Comparison of ENCODE assay signal across 17 cellular contexts in genomic region chr17:75238020-75238580, GRCh38. TPM values are rescaled to one million over a fixed set of nuclear protein-coding genes. Genes with fewer than 3 reads are reported as not detected.
DNase-seq lines count a peak whose midpoint lies in the region; ATAC-seq and TF ChIP-seq lines count a peak whose summit lies in the region.
"Had no signal": no experiment of that assay in that cellular context is flagged by ENCODE, and none has a peak within 500 bp of the region (broad histone marks: within the 10 kb centered on the region; RNA-seq: fewer than 3 reads in every experiment).

No MANE protein-coding gene starts in this region.

- POLR2A ChIA-PET in CD4-positive, alpha-beta memory T cell (lab: Charles Lee; ENCODE audit: partially characterized antibody) = interaction anchor here (1.0 to 8.6 kb wide), 3 partner anchors 23 to 124 kb away, joined by 5 to 62 read pairs (median 12); partner anchors contain the start of genes GGA3, MIF4GD and MRPS7

- no peak overlapping the region for H3K4me3 Mint-ChIP-seq in CD4-positive, alpha-beta memory T cell
- H3K4me3 Mint-ChIP-seq: activated CD4-positive, alpha-beta T cell treated with anti-CD3 and anti-CD28 coated beads for 36 hours; brain had no signal

- peaks cover 36 to 70% of the 10 kb centered on the region in 2 donors for H3K36me3 Mint-ChIP-seq in CD4-positive, alpha-beta memory T cell

- H3K27ac ChIP-seq in CD4-positive, alpha-beta memory T cell (ENCODE audit: low read depth, low read length) = no peak overlapping the region
- H3K27ac ChIP-seq in WERI-Rb-1 (0 out of 2 replicates have a peak overlapping the region, but pooled peaks have one; percentile 22), right cardiac atrium (ENCODE audit: low read length) (peak overlapping the region; percentile 16)
- H3K27ac ChIP-seq: SK-N-MC, tibial artery had no signal

- intact Hi-C loops in CD4-positive, alpha-beta memory T cell (cut with micrococcal nuclease) = loop anchor here (1.0 kb wide), 1 partner anchor 124 kb away; no protein-coding TSS in a partner anchor
- intact Hi-C loops in right cardiac atrium (cut with DNase I) = no loop called here

- TF ChIP-seq CTCF in WERI-Rb-1 (IDR thresholded peaks at IDR 0.05; ENCODE audit: low read depth, low read length) = no peak

- CTCF ChIA-PET in CD4-positive, alpha-beta memory T cell (lab: Charles Lee; ENCODE audit: partially characterized antibody) = interaction anchor here (0.6 to 5.7 kb wide), 11 partner anchors 9 to 276 kb away, joined by 3 to 42 read pairs (median 4); partner anchors contain the start of genes GGA3 and MRPS7

- H3K27me3 Mint-ChIP-seq in CD4-positive, alpha-beta memory T cell = no peaks in the 10 kb centered on the region
- H3K27me3 Mint-ChIP-seq: activated CD4-positive, alpha-beta T cell treated with anti-CD3 and anti-CD28 coated beads for 36 hours; brain had no signal

- peaks cover 39% of the 10 kb centered on the region for H3K4me1 ChIP-seq in CD4-positive, alpha-beta memory T cell (ENCODE audit: insufficient read depth, low read length)
- H3K4me1 ChIP-seq in right cardiac atrium (ENCODE audit: control insufficient read depth, insufficient read depth, low read length) = peaks cover 3% of the 10 kb centered on the region
- H3K4me1 ChIP-seq: tibial artery had no signal

- no peak overlapping the region for H3K4me3 ChIP-seq in CD4-positive, alpha-beta memory T cell (ENCODE audit: low read length in 2 of 2)
- H3K4me3 ChIP-seq in WERI-Rb-1 (ENCODE audit: low read depth, low read length) = no peak overlapping the region
- no peak overlapping the region for H3K4me3 ChIP-seq in right cardiac atrium (ENCODE audit: low read length)
- H3K4me3 ChIP-seq: esophagus muscularis mucosa, SK-N-MC, skin epidermis, stomach, tibial artery had no signal

- H3K27me3 ChIP-seq in CD4-positive, alpha-beta memory T cell (ENCODE audit: insufficient read depth, low read length) = no peaks in the 10 kb centered on the region
- H3K27me3 ChIP-seq in WERI-Rb-1 (ENCODE audit: insufficient read depth, low read depth, severe bottlenecking) = no peaks in the 10 kb centered on the region
- no peaks in the 10 kb centered on the region for H3K27me3 ChIP-seq in right cardiac atrium (ENCODE audit: control insufficient read depth, insufficient read depth)
- H3K27me3 ChIP-seq: esophagus muscularis mucosa, stomach, tibial artery had no signal

- H3K9me3 ChIP-seq in CD4-positive, alpha-beta memory T cell (ENCODE audit: control insufficient read depth in 1 of 2, low read length in 2 of 2) = no peaks in the 10 kb centered on the region
- H3K9me3 ChIP-seq in WERI-Rb-1 (ENCODE audit: severe bottlenecking) (no peaks in the 10 kb centered on the region), right cardiac atrium (ENCODE audit: control insufficient read depth, low read length) (no peaks in the 10 kb centered on the region)
- H3K9me3 ChIP-seq: esophagus muscularis mucosa, stomach, tibial artery had no signal

- H3K9me3 Mint-ChIP-seq in CD4-positive, alpha-beta memory T cell = no peaks in the 10 kb centered on the region
- H3K9me3 Mint-ChIP-seq: brain had no signal

- peaks cover 82% of the 10 kb centered on the region for H3K36me3 ChIP-seq in CD4-positive, alpha-beta memory T cell (ENCODE audit: insufficient read depth, low read length)
- peaks cover 97% of the 10 kb centered on the region for H3K36me3 ChIP-seq in WERI-Rb-1

- DNase-seq in DMS 273 (lab: John Stamatoyannopoulos, UW; ENCODE audit: unreplicated experiment) (peak; percentile 34), DMS 273 treated with DMSO at 0.1 percent for 48 hours (lab: John Stamatoyannopoulos, UW) (no peak), WERI-Rb-1 (no peak), right cardiac atrium (peak in 1 of 3 donors; percentile 63), EL (no peak), NCI-H1436 (lab: John Stamatoyannopoulos, UW) (no peak), RPMI8226 (no peak)
- DNase-seq in CD4-positive, alpha-beta memory T cell = no peak
- DNase-seq: foreskin melanocyte, NCI-H2029 treated with DMSO at 0.1 percent for 48 hours, tibial artery had no signal

- H3K27ac Mint-ChIP-seq in CD4-positive, alpha-beta memory T cell = peak overlapping the region in 4 of 7 donors; percentile 12 to 98 (median 96)

- peaks cover 18 to 36% (median 26%) of the 10 kb centered on the region in 4 donors for H3K4me1 Mint-ChIP-seq in CD4-positive, alpha-beta memory T cell
- H3K4me1 Mint-ChIP-seq: brain had no signal

- 77% methylated on average over 11 of the region's 11 CpGs for WGBS in right cardiac atrium

- no peak for ATAC-seq in right cardiac atrium

RNA-seq across cellular contexts. Expression of gene GGA3, which starts 23.3 kb away (rescaled TPM):
- total RNA-seq in CD4-positive, alpha-beta memory T cell = 100 to 1,000 TPM; 121 to 122 TPM
- polyA plus RNA-seq in CD4-positive, alpha-beta memory T cell = 10 to 100 TPM in 1 of 2 donors, 1 to 10 TPM in 1; 7.7 to 25.8 TPM
- total RNA-seq in right cardiac atrium = 10 to 100 TPM; 22.9 to 34.8 (median 26.9) TPM
- 15.7 TPM for polyA plus RNA-seq in right cardiac atrium

RNA-seq across cellular contexts. Expression of gene MRPS7, which starts 23.6 kb away (rescaled TPM):
- total RNA-seq in CD4-positive, alpha-beta memory T cell = 10 to 100 TPM; 34.1 to 36.3 TPM
- polyA plus RNA-seq in CD4-positive, alpha-beta memory T cell = 100 to 1,000 TPM; 107 to 150 TPM
- total RNA-seq in right cardiac atrium = 100 to 1,000 TPM in 1 of 4 donors, 10 to 100 TPM in 3; 91.5 to 110 (median 99.6) TPM
- 113 TPM for polyA plus RNA-seq in right cardiac atrium

RNA-seq across cellular contexts. Expression of gene NUP85, which starts 32.6 kb away (rescaled TPM):
- 100 to 1,000 TPM; 137 to 164 TPM for total RNA-seq in CD4-positive, alpha-beta memory T cell
- polyA plus RNA-seq in CD4-positive, alpha-beta memory T cell = 10 to 100 TPM; 33.4 to 49.1 TPM
- total RNA-seq in right cardiac atrium = 10 to 100 TPM; 31.3 to 36.1 (median 34.2) TPM
- polyA plus RNA-seq in right cardiac atrium = 16.3 TPM

RNA-seq across cellular contexts. Expression of gene MIF4GD, which starts 32.9 kb away (rescaled TPM):
- 10 to 100 TPM; 35.8 to 40.2 TPM for total RNA-seq in CD4-positive, alpha-beta memory T cell
- polyA plus RNA-seq in CD4-positive, alpha-beta memory T cell = 10 to 100 TPM; 81.7 to 94.3 TPM
- total RNA-seq in right cardiac atrium = 10 to 100 TPM; 15.1 to 20.5 (median 17.8) TPM
- 14.6 TPM for polyA plus RNA-seq in right cardiac atrium

RNA-seq across cellular contexts. Expression of gene SLC25A19, which starts 51.1 kb away (rescaled TPM):
- total RNA-seq in CD4-positive, alpha-beta memory T cell = 10 to 100 TPM; 19.8 to 21.8 TPM
- polyA plus RNA-seq in CD4-positive, alpha-beta memory T cell = 10 to 100 TPM; 13.2 to 15.4 TPM
- 10 to 100 TPM in 2 of 4 donors, 1 to 10 TPM in 2; 8.4 to 23.5 (median 14.8) TPM for total RNA-seq in right cardiac atrium
- 14.2 TPM for polyA plus RNA-seq in right cardiac atrium
